ENCODE assay signal across 23 cellular contexts in the genomic region with DNA sequence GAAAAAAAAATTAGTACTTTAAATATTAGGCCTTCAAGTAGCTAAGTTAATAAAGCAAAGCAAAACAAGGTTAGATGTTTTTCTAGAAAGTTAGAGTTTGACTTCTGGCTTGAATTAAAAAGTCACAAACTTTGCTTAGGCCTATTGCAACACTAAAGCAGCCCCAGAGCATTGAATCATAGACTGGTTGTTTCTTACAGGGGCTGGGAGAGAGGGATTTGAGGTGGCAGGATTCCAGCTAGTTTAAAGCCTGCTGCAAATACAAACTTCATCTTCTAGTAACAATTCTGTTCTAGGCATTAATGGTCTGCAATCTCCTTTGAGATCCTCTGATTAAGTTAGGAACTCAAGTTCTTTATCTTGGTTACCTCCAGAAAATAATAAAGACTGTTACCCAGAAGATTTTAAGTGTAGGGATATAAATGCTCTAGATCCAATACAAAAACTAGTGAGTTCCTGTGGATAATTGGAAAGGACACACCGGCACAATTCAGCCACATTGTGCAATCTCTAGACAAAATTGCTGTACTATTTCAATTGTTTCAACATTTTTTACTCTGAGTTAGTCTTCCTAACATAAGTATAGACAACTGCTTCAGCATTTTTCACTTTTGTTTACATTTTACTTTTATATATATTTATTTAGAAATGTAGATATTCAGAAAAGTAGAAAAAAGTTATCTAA. TPM values are rescaled to one million over a fixed set of nuclear protein-coding genes. Genes with fewer than 3 reads are reported as not detected.
DNase-seq lines count a peak whose midpoint lies in the region; ATAC-seq and TF ChIP-seq lines count a peak whose summit lies in the region.
"Had no signal": no experiment of that assay in that cellular context is flagged by ENCODE, and none has a peak within 500 bp of the region (broad histone marks: within the 10 kb centered on the region; RNA-seq: fewer than 3 reads in every experiment).

No MANE protein-coding gene starts in this region.

- H3K36me3 Mint-ChIP-seq in GM23338 (ENCODE audit: low read depth): no peaks in the 10 kb centered on the region

- H3K79me2 ChIP-seq in GM23338 (replicated peaks; ENCODE audit: insufficient read depth): no peaks in the 10 kb centered on the region

- H3K9ac ChIP-seq in SK-N-MC (ENCODE audit: insufficient read length): no peak overlapping the region

- peak overlapping the region; percentile 89 for H3K27ac ChIP-seq in SK-N-MC
- H3K27ac ChIP-seq in GM23338 (ENCODE audit: low read depth): no peak overlapping the region
- H3K27ac ChIP-seq: dorsolateral prefrontal cortex, ovary had no signal

- ATAC-seq in GM23338 (no peak), left colon (no peak)
- ATAC-seq: activated CD4-positive, alpha-beta T cell treated with anti-CD3 and anti-CD28 coated beads for 36 hours; activated T-helper 17 cell treated with anti-CD3 and anti-CD28 coated beads, Interleukin-2, amount 50 U/mL, for 72 hours; Panc1 had no signal

- H3K4me1 Mint-ChIP-seq in GM23338: no peaks in the 10 kb centered on the region
- H3K4me1 Mint-ChIP-seq: activated CD4-positive, alpha-beta T cell treated with anti-CD3 and anti-CD28 coated beads for 36 hours; activated T-helper 17 cell treated with anti-CD3 and anti-CD28 coated beads, Interleukin-2, amount 50 U/mL, for 72 hours had no signal

- no peak overlapping the region for H3K4me2 ChIP-seq in GM23338

- no peak overlapping the region for H3K27ac Mint-ChIP-seq in GM23338
- H3K27ac Mint-ChIP-seq: activated CD4-positive, alpha-beta T cell treated with anti-CD3 and anti-CD28 coated beads for 36 hours; activated T-helper 17 cell treated with anti-CD3 and anti-CD28 coated beads, Interleukin-2, amount 50 U/mL, for 72 hours had no signal

- H3K27me3 ChIP-seq in GM23338 (ENCODE audit: insufficient read depth): no peaks in the 10 kb centered on the region
- H3K27me3 ChIP-seq: dorsolateral prefrontal cortex, ovary had no signal

- H2AFZ ChIP-seq in GM23338: no peak overlapping the region

- no peaks in the 10 kb centered on the region for H3K9me3 ChIP-seq in SK-N-MC (ENCODE audit: low read depth, low read length)
- H3K9me3 ChIP-seq: ovary had no signal

- no peaks in the 10 kb centered on the region for H3F3A ChIP-seq in GM23338 (replicated peaks; ENCODE audit: low read depth)

- H3K36me3 ChIP-seq in SK-N-MC (ENCODE audit: insufficient read depth, low read length): no peaks in the 10 kb centered on the region
- no peaks in the 10 kb centered on the region for H3K36me3 ChIP-seq in GM23338 (ENCODE audit: insufficient read depth)
- H3K36me3 ChIP-seq: ovary had no signal

- no peaks in the 10 kb centered on the region for H3K4me1 ChIP-seq in GM23338 (ENCODE audit: insufficient read depth)

- no peaks in the 10 kb centered on the region for H4K20me1 ChIP-seq in GM23338 (replicated peaks; ENCODE audit: insufficient read depth)

- H3K9me2 ChIP-seq in GM23338 (ENCODE audit: insufficient read depth): 0 out of 2 replicates have a peak, but pooled peaks cover 4% of the 10 kb centered on the region

- no peaks in the 10 kb centered on the region for H3K27me3 Mint-ChIP-seq in GM23338 (ENCODE audit: insufficient read depth, low read depth, poor library complexity)
- H3K27me3 Mint-ChIP-seq: activated CD4-positive, alpha-beta T cell treated with anti-CD3 and anti-CD28 coated beads for 36 hours; activated T-helper 17 cell treated with anti-CD3 and anti-CD28 coated beads, Interleukin-2, amount 50 U/mL, for 72 hours had no signal

- no peak for TF ChIP-seq CTCF in GM23338 (conservative IDR thresholded peaks at IDR 0.05; ENCODE audit: low read depth in 2 of 2)

- no peaks in the 10 kb centered on the region for H3K9me3 Mint-ChIP-seq in GM23338
- H3K9me3 Mint-ChIP-seq: activated T-helper 17 cell treated with anti-CD3 and anti-CD28 coated beads, Interleukin-2, amount 50 U/mL, for 72 hours had no signal

- DNase-seq in NOMO-1 treated with DMSO at 0.1 percent for 48 hours (lab: John Stamatoyannopoulos, UW; ENCODE audit: unreplicated experiment) (peak; percentile 4), NOMO-1 treated with dmso at 0.1 percent for 144 hours (lab: John Stamatoyannopoulos, UW; ENCODE audit: unreplicated experiment) (no peak), SK-N-MC (ENCODE audit: low read depth, low spot score) (peak; percentile 78), fibroblast of the conjunctiva (ENCODE audit: low read depth) (peak; percentile 81), skeletal muscle cell (ENCODE audit: low read depth) (peak; percentile 74), GM23338 (ENCODE audit: low spot score) (no peak), left colon (no peak)
- no peak for DNase-seq in effector CD8-positive, alpha-beta T cell (lab: John Stamatoyannopoulos, UW)
- DNase-seq: 8988T; activated CD4-positive, alpha-beta T cell treated with anti-CD3 and anti-CD28 coated beads for 36 hours; C1 segment of cervical spinal cord; dorsolateral prefrontal cortex; H7; NCI-H2227 treated with DMSO at 0.1 percent for 48 hours; NCI-H82; ovary had no signal

- intact Hi-C loops in left colon (cut with DNase I, micrococcal nuclease): no loop called here

- H3K4me3 ChIP-seq in SK-N-MC (peak overlapping the region; percentile 51), skeletal muscle cell (ENCODE audit: low read depth, low read length) (no peak overlapping the region), GM23338 (no peak overlapping the region)
- H3K4me3 ChIP-seq: dorsolateral prefrontal cortex, lung, ovary had no signal

- H3K4me3 Mint-ChIP-seq in GM23338: no peak overlapping the region
- H3K4me3 Mint-ChIP-seq: activated CD4-positive, alpha-beta T cell treated with anti-CD3 and anti-CD28 coated beads for 36 hours; activated T-helper 17 cell treated with anti-CD3 and anti-CD28 coated beads, Interleukin-2, amount 50 U/mL, for 72 hours had no signal

TF ChIP-seq in GM23338, 12 proteins besides CTCF, POLR2A, EP300 and RAD21:
- TF ChIP-seq ZNF114 (CRISPR knock-in tag; IDR thresholded peaks at IDR 0.05): no peak
- TF ChIP-seq JUNB (IDR thresholded peaks at IDR 0.05; ENCODE audit: unreplicated experiment): no peak
- TF ChIP-seq, protein P1, sequence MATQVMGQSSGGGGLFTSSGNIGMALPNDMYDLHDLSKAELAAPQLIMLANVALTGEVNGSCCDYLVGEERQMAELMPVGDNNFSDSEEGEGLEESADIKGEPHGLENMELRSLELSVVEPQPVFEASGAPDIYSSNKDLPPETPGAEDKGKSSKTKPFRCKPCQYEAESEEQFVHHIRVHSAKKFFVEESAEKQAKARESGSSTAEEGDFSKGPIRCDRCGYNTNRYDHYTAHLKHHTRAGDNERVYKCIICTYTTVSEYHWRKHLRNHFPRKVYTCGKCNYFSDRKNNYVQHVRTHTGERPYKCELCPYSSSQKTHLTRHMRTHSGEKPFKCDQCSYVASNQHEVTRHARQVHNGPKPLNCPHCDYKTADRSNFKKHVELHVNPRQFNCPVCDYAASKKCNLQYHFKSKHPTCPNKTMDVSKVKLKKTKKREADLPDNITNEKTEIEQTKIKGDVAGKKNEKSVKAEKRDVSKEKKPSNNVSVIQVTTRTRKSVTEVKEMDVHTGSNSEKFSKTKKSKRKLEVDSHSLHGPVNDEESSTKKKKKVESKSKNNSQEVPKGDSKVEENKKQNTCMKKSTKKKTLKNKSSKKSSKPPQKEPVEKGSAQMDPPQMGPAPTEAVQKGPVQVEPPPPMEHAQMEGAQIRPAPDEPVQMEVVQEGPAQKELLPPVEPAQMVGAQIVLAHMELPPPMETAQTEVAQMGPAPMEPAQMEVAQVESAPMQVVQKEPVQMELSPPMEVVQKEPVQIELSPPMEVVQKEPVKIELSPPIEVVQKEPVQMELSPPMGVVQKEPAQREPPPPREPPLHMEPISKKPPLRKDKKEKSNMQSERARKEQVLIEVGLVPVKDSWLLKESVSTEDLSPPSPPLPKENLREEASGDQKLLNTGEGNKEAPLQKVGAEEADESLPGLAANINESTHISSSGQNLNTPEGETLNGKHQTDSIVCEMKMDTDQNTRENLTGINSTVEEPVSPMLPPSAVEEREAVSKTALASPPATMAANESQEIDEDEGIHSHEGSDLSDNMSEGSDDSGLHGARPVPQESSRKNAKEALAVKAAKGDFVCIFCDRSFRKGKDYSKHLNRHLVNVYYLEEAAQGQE (IDR thresholded peaks at IDR 0.05; ENCODE audit: unreplicated experiment): no peak
- TF ChIP-seq EZH2phosphoT487 (IDR thresholded peaks at IDR 0.05; ENCODE audit: unreplicated experiment): no peak
- no peak for TF ChIP-seq STAT1 (IDR thresholded peaks at IDR 0.05; ENCODE audit: unreplicated experiment)
- TF ChIP-seq CREB1 (CRISPR knock-in tag; IDR thresholded peaks at IDR 0.05; ENCODE audit: low read depth): no peak

RNA-seq across cellular contexts. Expression of a gene that starts 12.6 kb away (rescaled TPM):
- total RNA-seq in GM23338 (2014; rRNA removed; shearing (Covaris generic)): not detected in 2 replicates
- not detected in 2 replicates for polyA plus RNA-seq in GM23338 (2016; fragmentation: Nextera tagmentation; extraction: Ambion mirVana)
- total RNA-seq in left colon: not detected
- total RNA-seq: activated CD4-positive, alpha-beta T cell treated with anti-CD3 and anti-CD28 coated beads for 36 hours; activated T-helper 17 cell treated with anti-CD3 and anti-CD28 coated beads, Interleukin-2, amount 50 U/mL, for 72 hours; bronchial epithelial cell; epithelial cell of proximal tubule; H7; lung; ovary; subcutaneous adipose tissue; urinary bladder had no signal
- polyA plus RNA-seq: lung, ovary, urinary bladder had no signal

RNA-seq across cellular contexts. Expression of a gene that starts 17.7 kb away (rescaled TPM):
- not detected in 2 replicates for total RNA-seq in GM23338 (2014; rRNA removed; shearing (Covaris generic))
- not detected in 2 replicates for polyA plus RNA-seq in GM23338 (2016; fragmentation: Nextera tagmentation; extraction: Ambion mirVana)
- total RNA-seq in left colon: not detected
- total RNA-seq: activated CD4-positive, alpha-beta T cell treated with anti-CD3 and anti-CD28 coated beads for 36 hours; activated T-helper 17 cell treated with anti-CD3 and anti-CD28 coated beads, Interleukin-2, amount 50 U/mL, for 72 hours; bronchial epithelial cell; dorsolateral prefrontal cortex; epithelial cell of proximal tubule; H7; lung; ovary; subcutaneous adipose tissue; urinary bladder had no signal
- polyA plus RNA-seq: lung, ovary, urinary bladder had no signal

RNA-seq across cellular contexts. Expression of a gene that starts 18.8 kb away (rescaled TPM):
- not detected in 2 replicates for total RNA-seq in GM23338 (2014; rRNA removed; shearing (Covaris generic))
- polyA plus RNA-seq in GM23338 (2016; fragmentation: Nextera tagmentation; extraction: Ambion mirVana): not detected in 2 replicates
- not detected for total RNA-seq in left colon
- total RNA-seq: activated CD4-positive, alpha-beta T cell treated with anti-CD3 and anti-CD28 coated beads for 36 hours; activated T-helper 17 cell treated with anti-CD3 and anti-CD28 coated beads, Interleukin-2, amount 50 U/mL, for 72 hours; bronchial epithelial cell; epithelial cell of proximal tubule; H7; lung; ovary; subcutaneous adipose tissue; urinary bladder had no signal
- polyA plus RNA-seq: lung, ovary, urinary bladder had no signal

RNA-seq across cellular contexts. Expression of a gene that starts 31.4 kb away (rescaled TPM):
- total RNA-seq in GM23338 (2014; rRNA removed; shearing (Covaris generic)): not detected in 2 replicates
- not detected in 2 replicates for polyA plus RNA-seq in GM23338 (2016; fragmentation: Nextera tagmentation; extraction: Ambion mirVana)
- total RNA-seq in left colon: not detected
- total RNA-seq: activated CD4-positive, alpha-beta T cell treated with anti-CD3 and anti-CD28 coated beads for 36 hours; activated T-helper 17 cell treated with anti-CD3 and anti-CD28 coated beads, Interleukin-2, amount 50 U/mL, for 72 hours; bronchial epithelial cell; epithelial cell of proximal tubule; H7; lung; ovary; subcutaneous adipose tissue had no signal
- polyA plus RNA-seq: lung, ovary, urinary bladder had no signal

RNA-seq across cellular contexts. Expression of a gene that starts 50.0 kb away (rescaled TPM):
- total RNA-seq in GM23338 (2014; rRNA removed; shearing (Covaris generic)): not detected in 2 replicates
- polyA plus RNA-seq in GM23338 (2016; fragmentation: Nextera tagmentation; extraction: Ambion mirVana): not detected in 2 replicates
- total RNA-seq in left colon: not detected
- total RNA-seq: activated CD4-positive, alpha-beta T cell treated with anti-CD3 and anti-CD28 coated beads for 36 hours; activated T-helper 17 cell treated with anti-CD3 and anti-CD28 coated beads, Interleukin-2, amount 50 U/mL, for 72 hours; bronchial epithelial cell; epithelial cell of proximal tubule; H7; lung; ovary; subcutaneous adipose tissue; urinary bladder had no signal
- polyA plus RNA-seq: lung, ovary, urinary bladder had no signal

Comparison
In these comparisons a context has a peak if more than half of its experiments do, and no peak if none do; other contexts are left out.
1. DNase-seq: peak in NOMO-1 treated with DMSO at 0.1 percent for 48 hours (single experiment), SK-N-MC (single experiment), fibroblast of the conjunctiva (single experiment) and skeletal muscle cell (single experiment); none in NOMO-1 treated with dmso at 0.1 percent for 144 hours (single experiment), GM23338 (single experiment), left colon (0 of 2) and effector CD8-positive, alpha-beta T cell (single experiment).